In genomic region chr10:119029613-119030420, GRCh38 we compare ENCODE assay signal across 8 cellular contexts. TPM values are rescaled to one million over a fixed set of nuclear protein-coding genes. Genes with fewer than 3 reads are reported as not detected.
A peak's percentile ranks its signal among the peaks of the same experiment; 100 is the strongest.
DNase-seq lines count a peak whose midpoint lies in the region; ATAC-seq and TF ChIP-seq lines count a peak whose summit lies in the region.

A gene with protein sequence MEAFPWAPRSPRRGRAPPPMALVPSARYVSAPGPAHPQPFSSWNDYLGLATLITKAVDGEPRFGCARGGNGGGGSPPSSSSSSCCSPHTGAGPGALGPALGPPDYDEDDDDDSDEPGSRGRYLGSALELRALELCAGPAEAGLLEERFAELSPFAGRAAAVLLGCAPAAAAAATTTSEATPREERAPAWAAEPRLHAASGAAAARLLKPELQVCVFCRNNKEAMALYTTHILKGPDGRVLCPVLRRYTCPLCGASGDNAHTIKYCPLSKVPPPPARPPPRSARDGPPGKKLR (plus strand): TSS chr10:119029714. CDS start chr10:119029802, 88 bp downstream.

- no peaks in the 10 kb centered on the region for H3K79me2 ChIP-seq in parathyroid adenoma

- peaks cover 26% of the 10 kb centered on the region for H3K4me1 Mint-ChIP-seq in activated CD8-positive, alpha-beta memory T cell treated with anti-CD3 and anti-CD28 coated beads, Interleukin-2, amount 10 ng/mL, durations not matched to agents 7 days and 5 days

- peak; percentile 57 for DNase-seq in Caki2 (ENCODE audit: low read depth)
- DNase-seq in HL-60 (ENCODE audit: low read depth in 1 of 2, low spot score in 1 of 2): no peak
- DNase-seq in activated CD8-positive, alpha-beta memory T cell treated with anti-CD3 and anti-CD28 coated beads, Interleukin-2, amount 10 ng/mL, durations not matched to agents 7 days and 5 days: no peak
- no peak for DNase-seq in foreskin keratinocyte
- DNase-seq in NOMO-1 treated with DMSO at 0.1 percent for 48 hours (lab: John Stamatoyannopoulos, UW; ENCODE audit: unreplicated experiment): no peak
- no peak for DNase-seq in NCI-H2107 (lab: John Stamatoyannopoulos, UW)

- H3K9me3 Mint-ChIP-seq in activated CD8-positive, alpha-beta memory T cell treated with anti-CD3 and anti-CD28 coated beads, Interleukin-2, amount 10 ng/mL, durations not matched to agents 7 days and 5 days (ENCODE audit: low read depth): no peaks in the 10 kb centered on the region

- peaks cover 9% of the 10 kb centered on the region for H3K4me1 ChIP-seq in foreskin keratinocyte
- H3K4me1 ChIP-seq in parathyroid adenoma: no peaks in the 10 kb centered on the region

- ATAC-seq in GM21390 (IDR thresholded peaks at IDR 0.05; ENCODE audit: unreplicated experiment) (peak; percentile 23), foreskin keratinocyte (peak; percentile 37)
- ATAC-seq in activated CD8-positive, alpha-beta memory T cell treated with anti-CD3 and anti-CD28 coated beads, Interleukin-2, amount 10 ng/mL, durations not matched to agents 7 days and 5 days: peak; percentile 21

- H3K4me3 Mint-ChIP-seq in activated CD8-positive, alpha-beta memory T cell treated with anti-CD3 and anti-CD28 coated beads, Interleukin-2, amount 10 ng/mL, durations not matched to agents 7 days and 5 days: peak within 1 kb of the TSS; percentile 63

- CTCF ChIA-PET in activated CD8-positive, alpha-beta memory T cell treated with anti-CD3 and anti-CD28 coated beads, Interleukin-2, amount 10 ng/mL, durations not matched to agents 7 days and 5 days (lab: Charles Lee): interaction anchor here (1.5 to 1.6 kb wide), 3 partner anchors 11 to 33 kb away, joined by 3 to 4 read pairs (median 4); no protein-coding TSS in a partner anchor

- H3K27ac Mint-ChIP-seq in activated CD8-positive, alpha-beta memory T cell treated with anti-CD3 and anti-CD28 coated beads, Interleukin-2, amount 10 ng/mL, durations not matched to agents 7 days and 5 days: no peak within 1 kb of the TSS

- in situ Hi-C loops in Caki2 (cut with HindIII; ENCODE audit: low pct_unique_long_range_greater_than_20kb, low sequenced_read_pairs): no loop called here

- H3K36me3 Mint-ChIP-seq in activated CD8-positive, alpha-beta memory T cell treated with anti-CD3 and anti-CD28 coated beads, Interleukin-2, amount 10 ng/mL, durations not matched to agents 7 days and 5 days: peaks cover 21% of the 10 kb centered on the region

- no peak within 1 kb of the TSS for H3K27ac ChIP-seq in HL-60 (replicated peaks)
- no peak within 1 kb of the TSS for H3K27ac ChIP-seq in foreskin keratinocyte
- H3K27ac ChIP-seq in parathyroid adenoma: peak within 1 kb of the TSS; percentile 20

- peaks cover 9% of the 10 kb centered on the region for H3K27me3 Mint-ChIP-seq in activated CD8-positive, alpha-beta memory T cell treated with anti-CD3 and anti-CD28 coated beads, Interleukin-2, amount 10 ng/mL, durations not matched to agents 7 days and 5 days

- H2AFZ ChIP-seq in parathyroid adenoma: peak within 1 kb of the TSS; percentile 86

- no peaks in the 10 kb centered on the region for H3K9me3 ChIP-seq in parathyroid adenoma (ENCODE audit: control insufficient read depth, low read length)

- no peaks in the 10 kb centered on the region for H3K36me3 ChIP-seq in parathyroid adenoma (ENCODE audit: control insufficient read depth, insufficient read depth, low read length)

- H3K9ac ChIP-seq in parathyroid adenoma: no peak within 1 kb of the TSS

- no peaks in the 10 kb centered on the region for H3K27me3 ChIP-seq in HL-60 (ENCODE audit: insufficient read depth, poor library complexity, severe bottlenecking)
- no peaks in the 10 kb centered on the region for H3K27me3 ChIP-seq in foreskin keratinocyte
- no peaks in the 10 kb centered on the region for H3K27me3 ChIP-seq in parathyroid adenoma (ENCODE audit: control insufficient read depth, insufficient read depth, low read length)

- H3K4me2 ChIP-seq in parathyroid adenoma (ENCODE audit: low read length): peak within 1 kb of the TSS; percentile 63

- H3K4me3 ChIP-seq in HL-60 (replicated peaks; ENCODE audit: insufficient read depth, low read length) (peak within 1 kb of the TSS; percentile 44), parathyroid adenoma (ENCODE audit: low read depth, low read length) (no peak within 1 kb of the TSS)

- TF ChIP-seq CTCF in HL-60 (IDR thresholded peaks at IDR 0.05; ENCODE audit: insufficient read depth, low read length) (no peak), foreskin keratinocyte (conservative IDR thresholded peaks at IDR 0.05) (no peak), parathyroid adenoma (IDR thresholded peaks at IDR 0.05) (no peak)

RNA-seq across cellular contexts. Expression of the gene that starts here (rescaled TPM):
- 22.5 and 27.9 TPM in 2 replicates for total RNA-seq in Caki2 (2014; rRNA removed; shearing (Covaris generic); ENCODE audit: low replicate concordance)
- total RNA-seq in activated CD8-positive, alpha-beta memory T cell treated with anti-CD3 and anti-CD28 coated beads, Interleukin-2, amount 10 ng/mL, durations not matched to agents 7 days and 5 days: under 1 TPM; 0.23 to 0.28 TPM
- 0.67 and 0.78 TPM in 2 replicates for total RNA-seq in foreskin keratinocyte
- 0.99 and 1.1 TPM in 2 replicates for polyA plus RNA-seq in foreskin keratinocyte

Comparison
In these comparisons a context has a peak if more than half of its experiments do, and no peak if none do; other contexts are left out.
1. RNA of the gene that starts here (total RNA-seq): 22.5 to 27.9 TPM in Caki2; 0.67 to 0.78 TPM in foreskin keratinocyte and 0.23 to 0.28 TPM in activated CD8-positive, alpha-beta memory T cell treated with anti-CD3 and anti-CD28 coated beads, Interleukin-2, amount 10 ng/mL, durations not matched to agents 7 days and 5 days; every median in the first group is over 10 times any median in the second.
2. Peak in ATAC-seq in activated CD8-positive, alpha-beta memory T cell treated with anti-CD3 and anti-CD28 coated beads, Interleukin-2, amount 10 ng/mL, durations not matched to agents 7 days and 5 days; RNA of the gene not detected or under 1 TPM.
3. Peak in every context shown above with its lines, with median percentiles within 50 percentile points of each other: ATAC-seq.